ENCODE assay signal across 1 cellular context in the genomic region with DNA sequence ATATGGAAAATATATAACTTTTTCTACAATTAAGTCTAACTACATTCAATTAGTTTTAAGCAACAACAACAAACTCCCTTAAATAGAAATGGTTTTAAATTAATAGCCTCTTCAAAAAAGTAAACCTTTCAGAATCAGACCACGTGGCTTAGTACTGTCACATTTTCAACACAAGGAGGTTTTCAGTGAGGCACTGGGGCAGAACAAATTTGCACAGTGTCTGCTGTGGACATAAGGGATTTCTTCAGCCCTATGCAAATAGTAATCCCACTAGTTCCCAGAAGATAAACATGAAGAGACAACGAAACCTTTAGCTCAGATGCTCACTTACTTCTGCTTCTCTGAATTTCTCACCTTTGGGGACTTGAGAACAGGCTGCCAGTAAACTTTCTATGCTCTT.
TF ChIP-seq lines count a peak whose summit lies in the region.

No MANE protein-coding gene starts in this region.

TF ChIP-seq in GM23338, 12 proteins besides CTCF, POLR2A, EP300 and RAD21:
- TF ChIP-seq EZH2 (IDR thresholded peaks at IDR 0.05; ENCODE audit: low read depth, unreplicated experiment) = no peak
- no peak for TF ChIP-seq CREB1 (CRISPR knock-in tag; IDR thresholded peaks at IDR 0.05; ENCODE audit: low read depth)
- no peak for TF ChIP-seq ZNF331 (CRISPR knock-in tag; IDR thresholded peaks at IDR 0.05; ENCODE audit: low read depth)
- TF ChIP-seq, protein P1, sequence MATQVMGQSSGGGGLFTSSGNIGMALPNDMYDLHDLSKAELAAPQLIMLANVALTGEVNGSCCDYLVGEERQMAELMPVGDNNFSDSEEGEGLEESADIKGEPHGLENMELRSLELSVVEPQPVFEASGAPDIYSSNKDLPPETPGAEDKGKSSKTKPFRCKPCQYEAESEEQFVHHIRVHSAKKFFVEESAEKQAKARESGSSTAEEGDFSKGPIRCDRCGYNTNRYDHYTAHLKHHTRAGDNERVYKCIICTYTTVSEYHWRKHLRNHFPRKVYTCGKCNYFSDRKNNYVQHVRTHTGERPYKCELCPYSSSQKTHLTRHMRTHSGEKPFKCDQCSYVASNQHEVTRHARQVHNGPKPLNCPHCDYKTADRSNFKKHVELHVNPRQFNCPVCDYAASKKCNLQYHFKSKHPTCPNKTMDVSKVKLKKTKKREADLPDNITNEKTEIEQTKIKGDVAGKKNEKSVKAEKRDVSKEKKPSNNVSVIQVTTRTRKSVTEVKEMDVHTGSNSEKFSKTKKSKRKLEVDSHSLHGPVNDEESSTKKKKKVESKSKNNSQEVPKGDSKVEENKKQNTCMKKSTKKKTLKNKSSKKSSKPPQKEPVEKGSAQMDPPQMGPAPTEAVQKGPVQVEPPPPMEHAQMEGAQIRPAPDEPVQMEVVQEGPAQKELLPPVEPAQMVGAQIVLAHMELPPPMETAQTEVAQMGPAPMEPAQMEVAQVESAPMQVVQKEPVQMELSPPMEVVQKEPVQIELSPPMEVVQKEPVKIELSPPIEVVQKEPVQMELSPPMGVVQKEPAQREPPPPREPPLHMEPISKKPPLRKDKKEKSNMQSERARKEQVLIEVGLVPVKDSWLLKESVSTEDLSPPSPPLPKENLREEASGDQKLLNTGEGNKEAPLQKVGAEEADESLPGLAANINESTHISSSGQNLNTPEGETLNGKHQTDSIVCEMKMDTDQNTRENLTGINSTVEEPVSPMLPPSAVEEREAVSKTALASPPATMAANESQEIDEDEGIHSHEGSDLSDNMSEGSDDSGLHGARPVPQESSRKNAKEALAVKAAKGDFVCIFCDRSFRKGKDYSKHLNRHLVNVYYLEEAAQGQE (IDR thresholded peaks at IDR 0.05; ENCODE audit: unreplicated experiment) = no peak
- TF ChIP-seq, protein P2, sequence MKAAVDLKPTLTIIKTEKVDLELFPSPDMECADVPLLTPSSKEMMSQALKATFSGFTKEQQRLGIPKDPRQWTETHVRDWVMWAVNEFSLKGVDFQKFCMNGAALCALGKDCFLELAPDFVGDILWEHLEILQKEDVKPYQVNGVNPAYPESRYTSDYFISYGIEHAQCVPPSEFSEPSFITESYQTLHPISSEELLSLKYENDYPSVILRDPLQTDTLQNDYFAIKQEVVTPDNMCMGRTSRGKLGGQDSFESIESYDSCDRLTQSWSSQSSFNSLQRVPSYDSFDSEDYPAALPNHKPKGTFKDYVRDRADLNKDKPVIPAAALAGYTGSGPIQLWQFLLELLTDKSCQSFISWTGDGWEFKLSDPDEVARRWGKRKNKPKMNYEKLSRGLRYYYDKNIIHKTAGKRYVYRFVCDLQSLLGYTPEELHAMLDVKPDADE (IDR thresholded peaks at IDR 0.05) = no peak
- no peak for TF ChIP-seq STAT1 (IDR thresholded peaks at IDR 0.05; ENCODE audit: unreplicated experiment)
- TF ChIP-seq EZH2phosphoT487 (IDR thresholded peaks at IDR 0.05; ENCODE audit: unreplicated experiment) = no peak
- TF ChIP-seq ZNF114 (CRISPR knock-in tag; IDR thresholded peaks at IDR 0.05) = no peak
- no peak for TF ChIP-seq POLR2AphosphoS5 (IDR thresholded peaks at IDR 0.05; ENCODE audit: low read depth)
- no peak for TF ChIP-seq NANOG (IDR thresholded peaks at IDR 0.05; ENCODE audit: borderline replicate concordance)
- TF ChIP-seq, protein P3, sequence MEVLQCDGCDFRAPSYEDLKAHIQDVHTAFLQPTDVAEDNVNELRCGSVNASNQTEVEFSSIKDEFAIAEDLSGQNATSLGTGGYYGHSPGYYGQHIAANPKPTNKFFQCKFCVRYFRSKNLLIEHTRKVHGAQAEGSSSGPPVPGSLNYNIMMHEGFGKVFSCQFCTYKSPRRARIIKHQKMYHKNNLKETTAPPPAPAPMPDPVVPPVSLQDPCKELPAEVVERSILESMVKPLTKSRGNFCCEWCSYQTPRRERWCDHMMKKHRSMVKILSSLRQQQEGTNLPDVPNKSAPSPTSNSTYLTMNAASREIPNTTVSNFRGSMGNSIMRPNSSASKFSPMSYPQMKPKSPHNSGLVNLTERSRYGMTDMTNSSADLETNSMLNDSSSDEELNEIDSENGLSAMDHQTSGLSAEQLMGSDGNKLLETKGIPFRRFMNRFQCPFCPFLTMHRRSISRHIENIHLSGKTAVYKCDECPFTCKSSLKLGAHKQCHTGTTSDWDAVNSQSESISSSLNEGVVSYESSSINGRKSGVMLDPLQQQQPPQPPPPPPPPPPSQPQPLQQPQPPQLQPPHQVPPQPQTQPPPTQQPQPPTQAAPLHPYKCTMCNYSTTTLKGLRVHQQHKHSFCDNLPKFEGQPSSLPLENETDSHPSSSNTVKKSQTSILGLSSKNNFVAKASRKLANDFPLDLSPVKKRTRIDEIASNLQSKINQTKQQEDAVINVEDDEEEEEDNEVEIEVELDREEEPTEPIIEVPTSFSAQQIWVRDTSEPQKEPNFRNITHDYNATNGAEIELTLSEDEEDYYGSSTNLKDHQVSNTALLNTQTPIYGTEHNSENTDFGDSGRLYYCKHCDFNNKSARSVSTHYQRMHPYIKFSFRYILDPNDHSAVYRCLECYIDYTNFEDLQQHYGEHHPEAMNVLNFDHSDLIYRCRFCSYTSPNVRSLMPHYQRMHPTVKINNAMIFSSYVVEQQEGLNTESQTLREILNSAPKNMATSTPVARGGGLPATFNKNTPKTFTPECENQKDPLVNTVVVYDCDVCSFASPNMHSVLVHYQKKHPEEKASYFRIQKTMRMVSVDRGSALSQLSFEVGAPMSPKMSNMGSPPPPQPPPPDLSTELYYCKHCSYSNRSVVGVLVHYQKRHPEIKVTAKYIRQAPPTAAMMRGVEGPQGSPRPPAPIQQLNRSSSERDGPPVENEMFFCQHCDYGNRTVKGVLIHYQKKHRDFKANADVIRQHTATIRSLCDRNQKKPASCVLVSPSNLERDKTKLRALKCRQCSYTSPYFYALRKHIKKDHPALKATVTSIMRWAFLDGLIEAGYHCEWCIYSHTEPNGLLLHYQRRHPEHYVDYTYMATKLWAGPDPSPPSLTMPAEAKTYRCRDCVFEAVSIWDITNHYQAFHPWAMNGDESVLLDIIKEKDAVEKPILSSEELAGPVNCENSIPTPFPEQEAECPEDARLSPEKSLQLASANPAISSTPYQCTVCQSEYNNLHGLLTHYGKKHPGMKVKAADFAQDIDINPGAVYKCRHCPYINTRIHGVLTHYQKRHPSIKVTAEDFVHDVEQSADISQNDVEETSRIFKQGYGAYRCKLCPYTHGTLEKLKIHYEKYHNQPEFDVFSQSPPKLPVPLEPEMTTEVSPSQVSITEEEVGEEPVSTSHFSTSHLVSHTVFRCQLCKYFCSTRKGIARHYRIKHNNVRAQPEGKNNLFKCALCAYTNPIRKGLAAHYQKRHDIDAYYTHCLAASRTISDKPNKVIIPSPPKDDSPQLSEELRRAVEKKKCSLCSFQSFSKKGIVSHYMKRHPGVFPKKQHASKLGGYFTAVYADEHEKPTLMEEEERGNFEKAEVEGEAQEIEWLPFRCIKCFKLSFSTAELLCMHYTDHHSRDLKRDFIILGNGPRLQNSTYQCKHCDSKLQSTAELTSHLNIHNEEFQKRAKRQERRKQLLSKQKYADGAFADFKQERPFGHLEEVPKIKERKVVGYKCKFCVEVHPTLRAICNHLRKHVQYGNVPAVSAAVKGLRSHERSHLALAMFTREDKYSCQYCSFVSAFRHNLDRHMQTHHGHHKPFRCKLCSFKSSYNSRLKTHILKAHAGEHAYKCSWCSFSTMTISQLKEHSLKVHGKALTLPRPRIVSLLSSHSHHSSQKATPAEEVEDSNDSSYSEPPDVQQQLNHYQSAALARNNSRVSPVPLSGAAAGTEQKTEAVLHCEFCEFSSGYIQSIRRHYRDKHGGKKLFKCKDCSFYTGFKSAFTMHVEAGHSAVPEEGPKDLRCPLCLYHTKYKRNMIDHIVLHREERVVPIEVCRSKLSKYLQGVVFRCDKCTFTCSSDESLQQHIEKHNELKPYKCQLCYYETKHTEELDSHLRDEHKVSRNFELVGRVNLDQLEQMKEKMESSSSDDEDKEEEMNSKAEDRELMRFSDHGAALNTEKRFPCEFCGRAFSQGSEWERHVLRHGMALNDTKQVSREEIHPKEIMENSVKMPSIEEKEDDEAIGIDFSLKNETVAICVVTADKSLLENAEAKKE (CRISPR knock-in tag; IDR thresholded peaks at IDR 0.05) = no peak
- no peak for TF ChIP-seq JUNB (IDR thresholded peaks at IDR 0.05; ENCODE audit: unreplicated experiment)
